26 cellular contexts compared by ENCODE assay signal in the genomic region with DNA sequence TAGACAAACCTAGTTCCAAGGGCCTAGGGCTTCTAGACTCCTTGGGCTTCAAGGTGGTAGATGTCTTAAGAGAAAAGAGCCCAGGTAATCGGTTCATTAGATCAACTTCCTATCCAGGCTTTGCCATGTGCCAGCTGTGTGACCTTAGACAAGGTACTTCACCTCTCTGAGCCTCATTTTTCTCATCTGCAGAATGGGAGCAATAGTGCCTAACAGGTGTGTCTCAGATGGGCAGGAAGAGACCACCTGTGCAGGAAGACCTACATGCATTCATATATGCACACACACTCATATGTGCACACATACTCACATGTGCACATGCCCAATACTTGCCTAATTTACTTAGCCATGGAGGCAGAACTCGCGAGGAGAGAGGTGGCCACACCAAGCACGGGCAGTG. TPM values are rescaled to one million over a fixed set of nuclear protein-coding genes. Genes with fewer than 3 reads are reported as not detected.
DNase-seq lines count a peak whose midpoint lies in the region; ATAC-seq, FAIRE-seq and TF ChIP-seq lines count a peak whose summit lies in the region.
"Had no signal": no experiment of that assay in that cellular context is flagged by ENCODE, and none has a peak within 500 bp of the region (broad histone marks: within the 10 kb centered on the region; RNA-seq: fewer than 3 reads in every experiment).

No MANE protein-coding gene starts in this region.

- H3K9me3 Mint-ChIP-seq in activated T-helper 17 cell treated with anti-CD3 and anti-CD28 coated beads, Interleukin-2, amount 50 U/mL, for 72 hours = no peaks in the 10 kb centered on the region
- H3K9me3 Mint-ChIP-seq: CD4-positive, alpha-beta T cell; CD8-positive, alpha-beta T cell had no signal

- H3K4me1 ChIP-seq in HepG2 (ENCODE audit: insufficient read depth, low read length) (no peaks in the 10 kb centered on the region), right lobe of liver (no peaks in the 10 kb centered on the region), HEK293 (ENCODE audit: control insufficient read depth, insufficient read depth, low read length) (no peaks in the 10 kb centered on the region), osteoblast (ENCODE audit: insufficient read depth, low read length) (no peaks in the 10 kb centered on the region), upper lobe of left lung (no peaks in the 10 kb centered on the region)
- H3K4me1 ChIP-seq: Caco-2 had no signal

- no peak overlapping the region for H3K4me3 Mint-ChIP-seq in activated T-helper 17 cell treated with anti-CD3 and anti-CD28 coated beads, Interleukin-2, amount 50 U/mL, for 72 hours
- H3K4me3 Mint-ChIP-seq: CD4-positive, alpha-beta T cell; CD8-positive, alpha-beta T cell had no signal

- H3K4me1 Mint-ChIP-seq in activated T-helper 17 cell treated with anti-CD3 and anti-CD28 coated beads, Interleukin-2, amount 50 U/mL, for 72 hours = no peaks in the 10 kb centered on the region

- no peaks in the 10 kb centered on the region for H3K36me3 Mint-ChIP-seq in activated T-helper 17 cell treated with anti-CD3 and anti-CD28 coated beads, Interleukin-2, amount 50 U/mL, for 72 hours (ENCODE audit: low read depth)
- H3K36me3 Mint-ChIP-seq: CD8-positive, alpha-beta T cell had no signal

- H4K20me1 ChIP-seq in HepG2 (ENCODE audit: insufficient read depth, low read length) (no peaks in the 10 kb centered on the region), osteoblast (ENCODE audit: insufficient read depth, low read length) (no peaks in the 10 kb centered on the region)
- H4K20me1 ChIP-seq: BLaER1 treated with 17β-estradiol and CSF1 and Interleukin-3, amounts not matched to agents 10 nM and 100 nM had no signal

- TF ChIP-seq EP300 in HepG2 (IDR thresholded peaks at IDR 0.05; ENCODE audit: low read depth in 2 of 2, low read length in 2 of 2) (no peak), HepG2 (CRISPR knock-in tag; IDR thresholded peaks at IDR 0.05; ENCODE audit: borderline replicate concordance) (no peak), upper lobe of left lung (IDR thresholded peaks at IDR 0.05) (no peak)

- H3K27me3 ChIP-seq in HepG2 (ENCODE audit: control insufficient read depth in 1 of 2, insufficient read depth in 2 of 2, low read length in 2 of 2) (no peaks in the 10 kb centered on the region; a peak in 1 of 5 replicates), right lobe of liver (no peaks in the 10 kb centered on the region), osteoblast (ENCODE audit: insufficient read depth, low read length) (no peaks in the 10 kb centered on the region), upper lobe of left lung (no peaks in the 10 kb centered on the region)
- H3K27me3 ChIP-seq: BLaER1 treated with 17β-estradiol and CSF1 and Interleukin-3, amounts not matched to agents 10 nM and 100 nM had no signal

- CTCF ChIA-PET in HepG2 (lab: Yijun Ruan, JAX; ENCODE audit: low intra/inter-chr PET ratio, low total read pairs) (no interaction called here), HEK293 (lab: Yijun Ruan, JAX) (no interaction called here)

- in situ Hi-C loops in HepG2 (cut with HindIII; ENCODE audit: extremely low pct_ligation_motif_present, low pct_unique_long_range_greater_than_20kb) = no loop called here

- intact Hi-C loops in HepG2 (cut with micrococcal nuclease; ENCODE audit: unreplicated experiment) (no loop called here), right lobe of liver (cut with DNase I) (no loop called here)

- H3K27ac Mint-ChIP-seq in activated T-helper 17 cell treated with anti-CD3 and anti-CD28 coated beads, Interleukin-2, amount 50 U/mL, for 72 hours = no peak overlapping the region
- H3K27ac Mint-ChIP-seq: CD4-positive, alpha-beta T cell; CD8-positive, alpha-beta T cell had no signal

- no peaks in the 10 kb centered on the region for H3K36me3 ChIP-seq in HepG2 (replicated peaks in 1 of 2; ENCODE audit: control insufficient read depth in 1 of 2, insufficient read depth in 2 of 2, low read length in 2 of 2)
- no peaks in the 10 kb centered on the region for H3K36me3 ChIP-seq in right lobe of liver
- no peaks in the 10 kb centered on the region for H3K36me3 ChIP-seq in HEK293 (ENCODE audit: control insufficient read depth in 2 of 2, insufficient read depth in 1 of 2, low read length in 2 of 2)
- no peaks in the 10 kb centered on the region for H3K36me3 ChIP-seq in osteoblast (ENCODE audit: insufficient read depth, low read length)
- H3K36me3 ChIP-seq in upper lobe of left lung = no peaks in the 10 kb centered on the region
- H3K36me3 ChIP-seq: BLaER1 treated with 17β-estradiol and CSF1 and Interleukin-3, amounts not matched to agents 10 nM and 100 nM had no signal

- ATAC-seq in HepG2 (no peak), right lobe of liver (no peak), upper lobe of left lung (ENCODE audit: low FRiP score in 2 of 2) (no peak), GM21528 (IDR thresholded peaks at IDR 0.05; ENCODE audit: low FRiP score, unreplicated experiment) (no peak)
- no peak for ATAC-seq in activated T-helper 17 cell treated with anti-CD3 and anti-CD28 coated beads, Interleukin-2, amount 50 U/mL, for 72 hours (replicated peaks)
- ATAC-seq: CD8-positive, alpha-beta T cell; GM12878 had no signal

- 19% methylated on average over 4 of the region's 4 CpGs for WGBS in HepG2 (ENCODE audit: low lambda C conversion rate)
- 67% methylated on average over 1 of the region's 4 CpGs for WGBS in right lobe of liver (ENCODE audit: insufficient coverage, low coverage, low lambda C conversion rate, missing lambda C conversion rate)
- WGBS in upper lobe of left lung, 2 donors = 83 to 93% methylated on average over 4 of the region's 4 CpGs

- H3K4me3 ChIP-seq in HepG2 (replicated peaks in 1 of 3; ENCODE audit: insufficient read depth in 1 of 3, low read depth in 2 of 3, low read length in 3 of 3) = no peak overlapping the region
- no peak overlapping the region for H3K4me3 ChIP-seq in right lobe of liver
- no peak overlapping the region for H3K4me3 ChIP-seq in HEK293 (ENCODE audit: low read depth, low read length)
- no peak overlapping the region for H3K4me3 ChIP-seq in osteoblast (ENCODE audit: insufficient read depth, low read length)
- H3K4me3 ChIP-seq in upper lobe of left lung = no peak overlapping the region
- H3K4me3 ChIP-seq: BLaER1 treated with 17β-estradiol and CSF1 and Interleukin-3, amounts not matched to agents 10 nM and 100 nM; GM12878 had no signal

- no peak for TF ChIP-seq RAD21 in HepG2 (CRISPR knock-in tag; IDR thresholded peaks at IDR 0.05)

- TF ChIP-seq CTCF in HepG2 (CRISPR knock-in tag; IDR thresholded peaks at IDR 0.05) (no peak), right lobe of liver (IDR thresholded peaks at IDR 0.05) (no peak), HEK293 (tag by site-specific recombination; IDR thresholded peaks at IDR 0.05) (no peak), osteoblast (IDR thresholded peaks at IDR 0.05; ENCODE audit: extremely low read depth, low read depth, low read length) (no peak), upper lobe of left lung (IDR thresholded peaks at IDR 0.05) (no peak)

- H3K9me3 ChIP-seq in HepG2 (ENCODE audit: low read length) (no peaks in the 10 kb centered on the region), right lobe of liver (no peaks in the 10 kb centered on the region), HEK293 (ENCODE audit: control insufficient read depth, insufficient read depth, low read depth, low read length) (no peaks in the 10 kb centered on the region), osteoblast (ENCODE audit: low read depth, low read length) (no peaks in the 10 kb centered on the region), upper lobe of left lung (no peaks in the 10 kb centered on the region)
- H3K9me3 ChIP-seq: BLaER1 treated with 17β-estradiol and CSF1 and Interleukin-3, amounts not matched to agents 10 nM and 100 nM; Caco-2 had no signal

- H3K27ac ChIP-seq in HepG2 (ENCODE audit: extremely low read length, insufficient read depth, low read length) (no peak overlapping the region), right lobe of liver (no peak overlapping the region), HEK293 (ENCODE audit: extremely low read depth, low read depth, low read length) (no peak overlapping the region), osteoblast (ENCODE audit: low read depth, low read length) (no peak overlapping the region), upper lobe of left lung (no peak overlapping the region)
- H3K27ac ChIP-seq: BLaER1 treated with 17β-estradiol and CSF1 and Interleukin-3, amounts not matched to agents 10 nM and 100 nM; C4-2B had no signal

- H3K79me2 ChIP-seq in HepG2 (ENCODE audit: insufficient read depth, low read length) (no peaks in the 10 kb centered on the region), osteoblast (ENCODE audit: insufficient read depth, low read length) (no peaks in the 10 kb centered on the region)

- H2AFZ ChIP-seq in HepG2 (ENCODE audit: low read length) (no peak overlapping the region), osteoblast (ENCODE audit: low read length) (no peak overlapping the region)

- POLR2A ChIA-PET in HepG2 (lab: Yijun Ruan, JAX) = no interaction called here
- POLR2A ChIA-PET in HEK293 (lab: Yijun Ruan, JAX) = no interaction called here

- no peak overlapping the region for H3K4me2 ChIP-seq in HepG2 (ENCODE audit: low read depth, low read length)
- no peak overlapping the region for H3K4me2 ChIP-seq in osteoblast (ENCODE audit: insufficient read depth, low read length)
- H3K4me2 ChIP-seq: BLaER1 treated with 17β-estradiol and CSF1 and Interleukin-3, amounts not matched to agents 10 nM and 100 nM had no signal

- BruUV-seq in HepG2 (replicated peaks; lab: Mats Ljungman, UMichigan) = no TSS peak

- TF ChIP-seq POLR2A in HepG2 (IDR thresholded peaks at IDR 0.05; ENCODE audit: insufficient read depth in 1 of 2, low read depth in 2 of 2, low read length in 2 of 2) (no peak), right lobe of liver (IDR thresholded peaks at IDR 0.05) (no peak), GM12891 (IDR thresholded peaks at IDR 0.05; ENCODE audit: low read depth, low read length) (no peak), upper lobe of left lung (IDR thresholded peaks at IDR 0.05) (no peak)

- DNase-seq in HepG2 (ENCODE audit: low spot score) (no peak), right lobe of liver (no peak), GM12891 (ENCODE audit: insufficient read length, low spot score) (no peak), osteoblast (ENCODE audit: insufficient read length, low spot score, missing footprints) (peak; percentile 69), upper lobe of left lung (no peak)
- DNase-seq: 8988T; ACHN; Caco-2; Calu3; CD4-positive, alpha-beta T cell; CD8-positive, alpha-beta T cell; DMS79 treated with DMSO at 0.1 percent for 48 hours; GF-D8 had no signal

- H3K27me3 Mint-ChIP-seq in activated T-helper 17 cell treated with anti-CD3 and anti-CD28 coated beads, Interleukin-2, amount 50 U/mL, for 72 hours = no peaks in the 10 kb centered on the region
- H3K27me3 Mint-ChIP-seq: CD4-positive, alpha-beta T cell had no signal

- FAIRE-seq in HepG2 (lab: Jason Lieb, UNC) (no peak), GM12891 (lab: Jason Lieb, UNC) (peak; percentile 13)
- FAIRE-seq: A204.1, D721Med, G401.6, GM12878, GM19239 had no signal

- H3K9ac ChIP-seq in HepG2 (ENCODE audit: insufficient read depth, low read depth, low read length) = no peak overlapping the region
- H3K9ac ChIP-seq: BLaER1 treated with 17β-estradiol and CSF1 and Interleukin-3, amounts not matched to agents 10 nM and 100 nM had no signal

RNA-seq across cellular contexts. Expression of a gene that starts 15.7 kb away (rescaled TPM):
- not detected in 2 replicates for total RNA-seq in HepG2 (2016; rRNA removed; fragmentation: Illumina TruSeq; extraction: Trizol)
- total RNA-seq in HepG2 (2016; cell fraction: cytosol; rRNA removed; fragmentation: Illumina TruSeq; extraction: Trizol; ENCODE audit: low read depth) = 0.35 TPM in 1 of 2 replicates, not detected in the other
- not detected in 2 replicates for total RNA-seq in HepG2 (2016; cell fraction: insoluble cytoplasmic fraction; rRNA removed; fragmentation: Illumina TruSeq; extraction: Trizol)
- total RNA-seq in HepG2 (2016; cell fraction: membrane; rRNA removed; fragmentation: Illumina TruSeq; extraction: Trizol) = 0.07 and 0.40 TPM in 2 replicates
- not detected in 2 replicates for total RNA-seq in HepG2 (2016; cell fraction: nucleus; rRNA removed; fragmentation: Illumina TruSeq; extraction: Trizol)
- 5.1 and 6.2 TPM in 2 replicates for polyA plus RNA-seq in HepG2 (2011; rRNA removed)
- polyA plus RNA-seq in HepG2 (2011; cell fraction: cytosol; rRNA removed) = 1.6 and 1.7 TPM in 2 replicates
- polyA plus RNA-seq in HepG2 (2011; cell fraction: nucleus; rRNA removed) = 21.0 and 30.1 TPM in 2 replicates
- 1.9 and 3.9 TPM in 2 replicates for polyA plus RNA-seq in HepG2 (2012)
- polyA plus RNA-seq in HepG2 (2016; cell fraction: cytosol; fragmentation: Illumina TruSeq; extraction: Trizol; ENCODE audit: low read depth) = not detected in 2 replicates
- not detected in 2 replicates for polyA plus RNA-seq in HepG2 (2016; cell fraction: insoluble cytoplasmic fraction; fragmentation: Illumina TruSeq; extraction: Trizol; ENCODE audit: low read depth)
- not detected in 2 replicates for polyA plus RNA-seq in HepG2 (2016; cell fraction: membrane; fragmentation: Illumina TruSeq; extraction: Trizol; ENCODE audit: low read depth)
- not detected in 2 replicates for polyA plus RNA-seq in HepG2 (2016; cell fraction: nucleus; fragmentation: Illumina TruSeq; extraction: Trizol; ENCODE audit: insufficient read depth, low read depth)
- polyA minus RNA-seq in HepG2 (2011; rRNA and poly(A)+ RNA removed; ENCODE audit: low replicate concordance) = 8.9 and 232 TPM in 2 replicates
- 2.2 and 2.3 TPM in 2 replicates for polyA minus RNA-seq in HepG2 (2011; cell fraction: cytosol; rRNA and poly(A)+ RNA removed)
- polyA minus RNA-seq in HepG2 (2011; cell fraction: nucleus; rRNA and poly(A)+ RNA removed) = 7.0 and 7.5 TPM in 2 replicates
- not detected for total RNA-seq in right lobe of liver
- 0.09 TPM for polyA plus RNA-seq in GM12891 (2012; ENCODE audit: low read depth, missing spikeins)
- total RNA-seq in osteoblast = not detected in 2 replicates
- under 1 TPM in 2 of 6 donors, not detected in 4; 0.06 to 0.61 TPM for total RNA-seq in upper lobe of left lung
- not detected for total RNA-seq in activated T-helper 17 cell treated with anti-CD3 and anti-CD28 coated beads, Interleukin-2, amount 50 U/mL, for 72 hours
- total RNA-seq: A673; Calu3; CD4-positive, alpha-beta T cell; CD8-positive, alpha-beta T cell had no signal
- polyA plus RNA-seq: AG04450, BJ had no signal

RNA-seq across cellular contexts. Expression of a gene that starts 51.3 kb away (rescaled TPM):
- total RNA-seq in HepG2 (2016; rRNA removed; fragmentation: Illumina TruSeq; extraction: Trizol) (65.3 and 96.2 TPM in 2 replicates), right lobe of liver (100 to 1,000 TPM; 103 to 185 (median 133) TPM), osteoblast (190 and 209 TPM in 2 replicates), upper lobe of left lung (100 to 1,000 TPM in 5 of 6 donors, 10 to 100 TPM in 1; 81.0 to 283 (median 196) TPM)
- 30.1 and 30.9 TPM in 2 replicates for total RNA-seq in HepG2 (2016; cell fraction: cytosol; rRNA removed; fragmentation: Illumina TruSeq; extraction: Trizol; ENCODE audit: low read depth)
- total RNA-seq in HepG2 (2016; cell fraction: insoluble cytoplasmic fraction; rRNA removed; fragmentation: Illumina TruSeq; extraction: Trizol) = 63.9 and 93.3 TPM in 2 replicates
- 64.8 and 86.4 TPM in 2 replicates for total RNA-seq in HepG2 (2016; cell fraction: membrane; rRNA removed; fragmentation: Illumina TruSeq; extraction: Trizol)
- total RNA-seq in HepG2 (2016; cell fraction: nucleus; rRNA removed; fragmentation: Illumina TruSeq; extraction: Trizol) = 133 and 155 TPM in 2 replicates
- polyA plus RNA-seq in HepG2 (2011; rRNA removed) = 311 and 323 TPM in 2 replicates
- 179 and 230 TPM in 2 replicates for polyA plus RNA-seq in HepG2 (2011; cell fraction: cytosol; rRNA removed)
- polyA plus RNA-seq in HepG2 (2011; cell fraction: nucleus; rRNA removed) = 192 and 208 TPM in 2 replicates
- 165 and 190 TPM in 2 replicates for polyA plus RNA-seq in HepG2 (2012)
- polyA plus RNA-seq in HepG2 (2016; cell fraction: cytosol; fragmentation: Illumina TruSeq; extraction: Trizol; ENCODE audit: low read depth) = 33.0 and 44.6 TPM in 2 replicates
- 80.1 and 93.2 TPM in 2 replicates for polyA plus RNA-seq in HepG2 (2016; cell fraction: insoluble cytoplasmic fraction; fragmentation: Illumina TruSeq; extraction: Trizol; ENCODE audit: low read depth)
- 58.1 and 78.2 TPM in 2 replicates for polyA plus RNA-seq in HepG2 (2016; cell fraction: membrane; fragmentation: Illumina TruSeq; extraction: Trizol; ENCODE audit: low read depth)
- polyA plus RNA-seq in HepG2 (2016; cell fraction: nucleus; fragmentation: Illumina TruSeq; extraction: Trizol; ENCODE audit: insufficient read depth, low read depth) = 216 and 231 TPM in 2 replicates
- 206 and 472 TPM in 2 replicates for polyA minus RNA-seq in HepG2 (2011; rRNA and poly(A)+ RNA removed; ENCODE audit: low replicate concordance)
- 126 and 139 TPM in 2 replicates for polyA minus RNA-seq in HepG2 (2011; cell fraction: cytosol; rRNA and poly(A)+ RNA removed)
- 287 and 365 TPM in 2 replicates for polyA minus RNA-seq in HepG2 (2011; cell fraction: nucleus; rRNA and poly(A)+ RNA removed)
- polyA plus RNA-seq in GM12891 (2012; ENCODE audit: low read depth, missing spikeins) = 92.3 TPM
- 100 to 1,000 TPM; 162 to 186 TPM for total RNA-seq in activated T-helper 17 cell treated with anti-CD3 and anti-CD28 coated beads, Interleukin-2, amount 50 U/mL, for 72 hours
